8 cellular contexts compared by ENCODE assay signal in genomic region chr1:3625151-3625907, GRCh38. TPM values are rescaled to one million over a fixed set of nuclear protein-coding genes. Genes with fewer than 3 reads are reported as not detected.
DNase-seq lines count a peak whose midpoint lies in the region; ATAC-seq and TF ChIP-seq lines count a peak whose summit lies in the region.

No MANE protein-coding gene starts in this region.

- peaks cover 16 to 49% (median 35%) of the 10 kb centered on the region in 4 donors for H3K4me1 ChIP-seq in stomach

- H3K4me3 ChIP-seq in stomach: peak overlapping the region; percentile 90 to 99 (median 95)

- no peaks in the 10 kb centered on the region for H3K27me3 ChIP-seq in stomach

- peak overlapping the region; percentile 81 to 94 (median 89) for H3K27ac ChIP-seq in stomach

- TF ChIP-seq EP300 in stomach (IDR thresholded peaks at IDR 0.05): no peak

- 2 to 15% (median 2%) methylated on average over 13 to 71 of the region's 71 CpGs for WGBS in stomach, 5 donors

- intact Hi-C loops in stomach (cut with DNase I; ENCODE audit: low total_unique reads): no loop called here

- peaks cover 29 to 39% (median 36%) of the 10 kb centered on the region in 4 donors for H3K36me3 ChIP-seq in stomach

- H3K9me3 ChIP-seq in stomach: no peaks in the 10 kb centered on the region

- peak; percentile 6 for ATAC-seq in HG03103 (IDR thresholded peaks at IDR 0.05; ENCODE audit: low read depth, unreplicated experiment)
- peak; percentile 70 for ATAC-seq in left lobe of liver
- ATAC-seq in GM19463 (IDR thresholded peaks at IDR 0.05; ENCODE audit: unreplicated experiment): no peak

- TF ChIP-seq POLR2A in stomach (IDR thresholded peaks at IDR 0.05): no peak

- peak; percentile 24 for DNase-seq in activated T-cell treated with anti-CD3 and anti-CD28 coated beads for 1 hour (ENCODE audit: low read depth)
- DNase-seq in activated T-cell treated with anti-CD3 and anti-CD28 coated beads, Interleukin-2, amount 50 U/mL, for 1 hour: no peak
- peak; percentile 8 to 50 for DNase-seq in SHP77 (lab: John Stamatoyannopoulos, UW)
- peak; percentile 35 for DNase-seq in central memory CD4-positive, alpha-beta T cell
- DNase-seq in left lobe of liver (ENCODE audit: low spot score): peak; percentile 76
- DNase-seq in stomach: peak; percentile 70

- TF ChIP-seq CTCF in stomach (IDR thresholded peaks at IDR 0.05): no peak

RNA-seq across cellular contexts. Expression of gene TPRG1L, which starts 0.5 kb away (rescaled TPM):
- total RNA-seq in left lobe of liver (49.9 TPM), stomach (10 to 100 TPM; 21.6 to 43.3 (median 30.3) TPM)
- 10 to 100 TPM; 29.7 to 60.0 (median 33.7) TPM for polyA plus RNA-seq in stomach

RNA-seq across cellular contexts. Expression of gene MEGF6, which starts 14.0 kb away (rescaled TPM):
- total RNA-seq in left lobe of liver (6.9 TPM), stomach (10 to 100 TPM; 14.3 to 57.2 (median 41.1) TPM)
- polyA plus RNA-seq in stomach: 10 to 100 TPM in 2 of 3 donors, 1 to 10 TPM in 1; 2.6 to 18.6 (median 11.3) TPM

RNA-seq across cellular contexts. Expression of gene WRAP73, which starts 24.6 kb away (rescaled TPM):
- total RNA-seq in left lobe of liver (8.9 TPM), stomach (10 to 100 TPM in 2 of 5 donors, 1 to 10 TPM in 2, under 1 TPM in 1; 0.89 to 55.4 (median 3.5) TPM)
- polyA plus RNA-seq in stomach: 10 to 100 TPM; 12.5 to 22.2 (median 13.0) TPM

RNA-seq across cellular contexts. Expression of gene TP73, which starts 27.0 kb away (rescaled TPM):
- total RNA-seq in left lobe of liver: 0.08 TPM
- total RNA-seq in stomach: 1 to 10 TPM in 1 of 5 donors, under 1 TPM in 1, not detected in 3; 0.43 to 9.8 TPM
- 1 to 10 TPM in 1 of 3 donors, under 1 TPM in 1, not detected in 1; 0.25 to 2.4 TPM for polyA plus RNA-seq in stomach
